Comparison of ENCODE assay signal across 8 cellular contexts in genomic region chr2:127700527-127701192, GRCh38. TPM values are rescaled to one million over a fixed set of nuclear protein-coding genes. Genes with fewer than 3 reads are reported as not detected.
DNase-seq lines count a peak whose midpoint lies in the region; ATAC-seq, FAIRE-seq and TF ChIP-seq lines count a peak whose summit lies in the region.

No MANE protein-coding gene starts in this region.

- H3K9me3 ChIP-seq in A549 = no peaks in the 10 kb centered on the region
- no peaks in the 10 kb centered on the region for H3K9me3 ChIP-seq in gastrocnemius medialis

- peak overlapping the region; percentile 92 for H3K4me3 Mint-ChIP-seq in activated naive CD8-positive, alpha-beta T cell treated with anti-CD3 and anti-CD28 coated beads, Interleukin-2, amount 50 U/mL, for 24 hours

- TF ChIP-seq RAD21 in A549 (conservative IDR thresholded peaks at IDR 0.05 in 1 of 2, IDR thresholded peaks at IDR 0.05 in 1 of 2) = no peak

- intact Hi-C loops in gastrocnemius medialis (cut with DNase I; ENCODE audit: low total_unique reads) = loop anchor here (1.0 to 10.0 kb wide), 6 partner anchors 109 to 327 kb away; partner anchors contain the start of genes IWS1, MAP3K2 and SAP130

- TF ChIP-seq CTCF in A549 (IDR thresholded peaks at IDR 0.05) (no peak; the same call in 2 of the 3 replicates), gastrocnemius medialis (IDR thresholded peaks at IDR 0.05 in 4 of 5, conservative IDR thresholded peaks at IDR 0.05 in 1 of 5) (no peak)

- peak; percentile 91 for DNase-seq in A549 (ENCODE audit: low read depth in 1 of 2, low spot score in 1 of 2)
- DNase-seq in NCI-H2227 (lab: John Stamatoyannopoulos, UW; ENCODE audit: unreplicated experiment) = peak; percentile 61
- peak; percentile 48 for DNase-seq in activated naive CD8-positive, alpha-beta T cell treated with anti-CD3 and anti-CD28 coated beads, Interleukin-2, amount 50 U/mL, for 24 hours
- DNase-seq in gastrocnemius medialis = peak; percentile 87 to 95
- DNase-seq in NCI-H128 (lab: John Stamatoyannopoulos, UW; ENCODE audit: unreplicated experiment) = no peak

- H3K4me2 ChIP-seq in A549 = peak overlapping the region; percentile 83

- peak overlapping the region; percentile 96 for H3K27ac Mint-ChIP-seq in activated naive CD8-positive, alpha-beta T cell treated with anti-CD3 and anti-CD28 coated beads, Interleukin-2, amount 50 U/mL, for 24 hours

- H3K27ac ChIP-seq in A549 (peak overlapping the region; percentile 96 to 99), gastrocnemius medialis (peak overlapping the region; percentile 92 to 95 (median 95))

- ATAC-seq in A549 = peak; percentile 59 to 62
- ATAC-seq in GM18499 (IDR thresholded peaks at IDR 0.05; ENCODE audit: insufficient read depth, unreplicated experiment) = peak; percentile 47
- peak; percentile 56 for ATAC-seq in HG02763 (IDR thresholded peaks at IDR 0.05; ENCODE audit: unreplicated experiment)
- ATAC-seq in activated naive CD8-positive, alpha-beta T cell treated with anti-CD3 and anti-CD28 coated beads, Interleukin-2, amount 50 U/mL, for 24 hours = peak; percentile 7
- peak; percentile 57 to 65 for ATAC-seq in gastrocnemius medialis

- in situ Hi-C loops in gastrocnemius medialis (cut with MboI; ENCODE audit: low sequenced_read_pairs in 4 of 4) = no loop called here

- H3K4me1 ChIP-seq in A549 = peaks cover 34% of the 10 kb centered on the region
- H3K4me1 ChIP-seq in gastrocnemius medialis = peaks cover 36% of the 10 kb centered on the region in 2 donors

- H3K27me3 ChIP-seq in gastrocnemius medialis = no peaks in the 10 kb centered on the region

- TF ChIP-seq POLR2A in A549 (IDR thresholded peaks at IDR 0.05; ENCODE audit: low read length) (peak; percentile 33; the same call in 1 of the 2 replicates), gastrocnemius medialis (IDR thresholded peaks at IDR 0.05) (peak in 1 of 2 donors; percentile 10)

- CTCF ChIA-PET in A549 (lab: Yijun Ruan, JAX) = no interaction called here

- TF ChIP-seq EP300 in A549 (IDR thresholded peaks at IDR 0.05) = no peak

- H3K4me3 ChIP-seq in A549 (peak overlapping the region; percentile 71), iPS-11a (ENCODE audit: low read depth, low read length) (peak overlapping the region; percentile 71), gastrocnemius medialis (peak overlapping the region; percentile 60 to 72 (median 68))

- POLR2A ChIA-PET in A549 (lab: Yijun Ruan, JAX) = interaction anchor here (0.6 to 1.9 kb wide), 6 partner anchors 25 to 656 kb away, joined by 3 to 5 read pairs (median 3); partner anchors contain the start of gene LIMS2

- H3K27me3 Mint-ChIP-seq in activated naive CD8-positive, alpha-beta T cell treated with anti-CD3 and anti-CD28 coated beads, Interleukin-2, amount 50 U/mL, for 24 hours = no peaks in the 10 kb centered on the region

- peaks cover 40% of the 10 kb centered on the region for H3K4me1 Mint-ChIP-seq in activated naive CD8-positive, alpha-beta T cell treated with anti-CD3 and anti-CD28 coated beads, Interleukin-2, amount 50 U/mL, for 24 hours

- peaks cover 32% of the 10 kb centered on the region for H3K36me3 Mint-ChIP-seq in activated naive CD8-positive, alpha-beta T cell treated with anti-CD3 and anti-CD28 coated beads, Interleukin-2, amount 50 U/mL, for 24 hours (ENCODE audit: low read depth)

- H3K9me3 Mint-ChIP-seq in activated naive CD8-positive, alpha-beta T cell treated with anti-CD3 and anti-CD28 coated beads, Interleukin-2, amount 50 U/mL, for 24 hours = no peaks in the 10 kb centered on the region

- 17% methylated on average over 17 of the region's 17 CpGs for WGBS in A549 (ENCODE audit: missing lambda C conversion rate)

- H3K36me3 ChIP-seq in gastrocnemius medialis = peaks cover 0 to 5% of the 10 kb centered on the region in 2 donors

- FAIRE-seq in A549 (lab: Jason Lieb, UNC) = no peak

TF ChIP-seq in A549, 52 proteins besides CTCF, POLR2A, EP300 and RAD21 (continues in another document):
- peak; percentile 65 for TF ChIP-seq USF2 (IDR thresholded peaks at IDR 0.05)
- no peak for TF ChIP-seq HEYL (CRISPR knock-in tag; IDR thresholded peaks at IDR 0.05)
- no peak for TF ChIP-seq ZSCAN20 (CRISPR knock-in tag; IDR thresholded peaks at IDR 0.05)
- TF ChIP-seq MAFK (IDR thresholded peaks at IDR 0.05; ENCODE audit: partially characterized antibody) = no peak
- TF ChIP-seq SMC3 (IDR thresholded peaks at IDR 0.05) = 0 out of 3 replicates have a peak, but pooled peaks have one; percentile 15
- no peak for TF ChIP-seq TP53 (CRISPR knock-in tag; IDR thresholded peaks at IDR 0.05)
- no peak for TF ChIP-seq CHD4 (IDR thresholded peaks at IDR 0.05; ENCODE audit: borderline replicate concordance)
- TF ChIP-seq SREBF2 (IDR thresholded peaks at IDR 0.05) = no peak
- no peak for TF ChIP-seq EHMT2 (IDR thresholded peaks at IDR 0.05; ENCODE audit: low read depth)
- TF ChIP-seq ESRRA (IDR thresholded peaks at IDR 0.05; ENCODE audit: borderline replicate concordance, low read length) = no peak
- TF ChIP-seq CBX2 (IDR thresholded peaks at IDR 0.05; ENCODE audit: borderline replicate concordance, low read depth) = no peak
- no peak for TF ChIP-seq RNF2 (IDR thresholded peaks at IDR 0.05; ENCODE audit: borderline replicate concordance, low read depth)
- no peak for TF ChIP-seq ZFP36 (IDR thresholded peaks at IDR 0.05; ENCODE audit: borderline replicate concordance, partially characterized antibody)
- TF ChIP-seq NFE2L2 (conservative IDR thresholded peaks at IDR 0.05; ENCODE audit: low read length) = no peak
- no peak for TF ChIP-seq ZNF302 (CRISPR knock-in tag; IDR thresholded peaks at IDR 0.05)
- TF ChIP-seq RCOR1 (IDR thresholded peaks at IDR 0.05; ENCODE audit: low read depth, low read length) = no peak
- no peak for TF ChIP-seq CBX8 (IDR thresholded peaks at IDR 0.05)
- no peak for TF ChIP-seq HMGXB4 (CRISPR knock-in tag; IDR thresholded peaks at IDR 0.05; ENCODE audit: borderline replicate concordance)
- TF ChIP-seq BCL3 (IDR thresholded peaks at IDR 0.05) = no peak
- no peak for TF ChIP-seq PHF8 (IDR thresholded peaks at IDR 0.05; ENCODE audit: borderline replicate concordance, low read depth)
- TF ChIP-seq HOXA7 (CRISPR knock-in tag; IDR thresholded peaks at IDR 0.05) = peak; percentile 71; the same call in 1 of the 2 replicates
- no peak for TF ChIP-seq HES2 (IDR thresholded peaks at IDR 0.05)

RNA-seq across cellular contexts. Expression of gene SFT2D3, which starts 0.6 kb away (rescaled TPM):
- polyA plus RNA-seq in A549 (2011; rRNA removed) (9.4 and 10.4 TPM in 2 replicates), A549 (2017; fragmentation: RNase III; extraction: RNeasy Plus Mini Kit Qiagen cat#74134 plus additional on column Dnase treatment) (4.2 to 4.9 TPM (median 4.5 TPM) in 3 replicates)
- polyA plus RNA-seq in A549 (2012; cell fraction: cytosol; rRNA removed) = 3.7 and 5.6 TPM in 2 replicates
- polyA plus RNA-seq in A549 (2012; cell fraction: nucleus; rRNA removed) = 3.6 and 3.7 TPM in 2 replicates
- polyA minus RNA-seq in A549 (2011; rRNA and poly(A)+ RNA removed) = 3.3 and 3.9 TPM in 2 replicates
- total RNA-seq in gastrocnemius medialis = 1 to 10 TPM; 3.0 to 5.5 (median 3.5) TPM

RNA-seq across cellular contexts. Expression of gene LIMS2, which starts 25.3 kb away (rescaled TPM):
- polyA plus RNA-seq in A549 (2011; rRNA removed) (1.2 TPM in 2 replicates), A549 (2017; fragmentation: RNase III; extraction: RNeasy Plus Mini Kit Qiagen cat#74134 plus additional on column Dnase treatment) (5.6 to 7.6 TPM (median 6.1 TPM) in 3 replicates)
- 3.1 and 5.2 TPM in 2 replicates for polyA plus RNA-seq in A549 (2012; cell fraction: cytosol; rRNA removed)
- polyA plus RNA-seq in A549 (2012; cell fraction: nucleus; rRNA removed) = 16.4 and 21.6 TPM in 2 replicates
- 2.1 and 3.3 TPM in 2 replicates for polyA minus RNA-seq in A549 (2011; rRNA and poly(A)+ RNA removed)
- total RNA-seq in gastrocnemius medialis = 10 to 100 TPM in 2 of 4 donors, 1 to 10 TPM in 2; 5.3 to 15.5 (median 9.9) TPM

RNA-seq across cellular contexts. Expression of gene GPR17, which starts 54.7 kb away (rescaled TPM):
- not detected in 2 replicates for polyA plus RNA-seq in A549 (2011; rRNA removed)
- not detected in 2 replicates for polyA plus RNA-seq in A549 (2012; cell fraction: cytosol; rRNA removed)
- not detected in 2 replicates for polyA plus RNA-seq in A549 (2012; cell fraction: nucleus; rRNA removed)
- not detected in 3 replicates for polyA plus RNA-seq in A549 (2017; fragmentation: RNase III; extraction: RNeasy Plus Mini Kit Qiagen cat#74134 plus additional on column Dnase treatment)
- polyA minus RNA-seq in A549 (2011; rRNA and poly(A)+ RNA removed) = not detected in 2 replicates
- under 1 TPM in 1 of 4 donors, not detected in 3; 0.20 TPM for total RNA-seq in gastrocnemius medialis

Comparison
In these comparisons a context has a peak if more than half of its experiments do, and no peak if none do; other contexts are left out.
1. ATAC-seq: peak in every context shown above with its lines; median percentile 61 in gastrocnemius medialis; 60 in A549; 56 in HG02763; 47 in GM18499; 7 in activated naive CD8-positive, alpha-beta T cell treated with anti-CD3 and anti-CD28 coated beads, Interleukin-2, amount 50 U/mL, for 24 hours.